11 cellular contexts compared by ENCODE assay signal in genomic region chr2:43157506-43158232, GRCh38.
DNase-seq lines count a peak whose midpoint lies in the region; ATAC-seq, FAIRE-seq and TF ChIP-seq lines count a peak whose summit lies in the region.
"Had no signal": no experiment of that assay in that cellular context is flagged by ENCODE, and none has a peak within 500 bp of the region (broad histone marks: within the 10 kb centered on the region; RNA-seq: fewer than 3 reads in every experiment).

No MANE protein-coding gene starts in this region.

- H3F3A ChIP-seq in PC-3 (ENCODE audit: low read length, unreplicated experiment), result no peaks in the 10 kb centered on the region

- 86 to 90% methylated on average over 14 of the region's 14 CpGs for WGBS in pancreas, 2 donors

- no peak for FAIRE-seq in pancreas (lab: Jason Lieb, UNC)
- no peak for FAIRE-seq in D721Med (lab: Jason Lieb, UNC)
- FAIRE-seq: islet of Langerhans had no signal

- ATAC-seq in PC-3 (no peak), pancreas (no peak), sciatic nerve (no peak)

- no peaks in the 10 kb centered on the region for H3K79me2 ChIP-seq in PC-3 (ENCODE audit: low read length)

- H3K27me3 Mint-ChIP-seq in CD4-positive, alpha-beta memory T cell, result no peaks in the 10 kb centered on the region

- no peaks in the 10 kb centered on the region for H3K9me3 Mint-ChIP-seq in CD4-positive, alpha-beta memory T cell

- CTCF ChIA-PET in CD4-positive, alpha-beta memory T cell (lab: Charles Lee; ENCODE audit: partially characterized antibody), result interaction anchor here (0.9 to 1.6 kb wide), 8 partner anchors 11 to 71 kb away, joined by 3 to 10 read pairs (median 4); no protein-coding TSS in a partner anchor
- CTCF ChIA-PET in PC-3 (lab: Charles Lee), result interaction anchor here (1.1 kb wide), 1 partner anchor 62 kb away, joined by 3 read pairs; no protein-coding TSS in a partner anchor

- H3K27me3 ChIP-seq in CD4-positive, alpha-beta memory T cell (ENCODE audit: insufficient read depth, low read length), result no peaks in the 10 kb centered on the region
- H3K27me3 ChIP-seq in PC-3 (ENCODE audit: low read length) (no peaks in the 10 kb centered on the region), pancreas (no peaks in the 10 kb centered on the region)

- H3K4me1 ChIP-seq in CD4-positive, alpha-beta memory T cell (ENCODE audit: insufficient read depth, low read length), result peaks cover 76% of the 10 kb centered on the region
- peaks cover 33% of the 10 kb centered on the region for H3K4me1 ChIP-seq in PC-3 (ENCODE audit: insufficient read depth, low read length)
- peaks cover 34 to 53% (median 41%) of the 10 kb centered on the region in 3 donors for H3K4me1 ChIP-seq in pancreas

- H3K4me3 Mint-ChIP-seq in CD4-positive, alpha-beta memory T cell, result peak overlapping the region in 4 of 8 donors; percentile 76 to 87 (median 84)

- no peaks in the 10 kb centered on the region for H3K9me2 ChIP-seq in PC-3 (replicated peaks; ENCODE audit: low read length)

- H4K20me1 ChIP-seq in PC-3 (ENCODE audit: low read length), result no peaks in the 10 kb centered on the region

- peak overlapping the region; percentile 97 to 99 (median 99) for H3K27ac Mint-ChIP-seq in CD4-positive, alpha-beta memory T cell

- peak overlapping the region; percentile 84 for H3K27ac ChIP-seq in CD4-positive, alpha-beta memory T cell (ENCODE audit: low read depth, low read length)
- peak overlapping the region; percentile 10; the same call in 1 of the 2 replicates for H3K27ac ChIP-seq in PC-3 (ENCODE audit: low read length)
- peak overlapping the region; percentile 32 to 89 (median 83) for H3K27ac ChIP-seq in pancreas
- H3K27ac ChIP-seq: VCaP had no signal

- H3K36me3 ChIP-seq in CD4-positive, alpha-beta memory T cell (ENCODE audit: insufficient read depth, low read length), result no peaks in the 10 kb centered on the region
- no peaks in the 10 kb centered on the region for H3K36me3 ChIP-seq in PC-3 (ENCODE audit: low read depth, low read length)
- no peaks in the 10 kb centered on the region for H3K36me3 ChIP-seq in pancreas

- DNase-seq in CD4-positive, alpha-beta memory T cell, result no peak
- no peak for DNase-seq in PC-3
- DNase-seq in epithelial cell of esophagus (ENCODE audit: low read depth), result peak; percentile 83
- DNase-seq in pancreas, result no peak
- DNase-seq in sciatic nerve (ENCODE audit: low spot score), result no peak
- no peak for DNase-seq in D721Med (ENCODE audit: insufficient read length, low spot score)
- no peak for DNase-seq in NCI-H1417 treated with DMSO at 0.1 percent for 48 hours (lab: John Stamatoyannopoulos, UW)
- no peak for DNase-seq in NCI-H524 (lab: John Stamatoyannopoulos, UW)
- DNase-seq: NCI-H446 treated with DMSO at 0.1 percent for 48 hours had no signal

- peaks cover 44 to 92% (median 65%) of the 10 kb centered on the region in 4 donors for H3K4me1 Mint-ChIP-seq in CD4-positive, alpha-beta memory T cell

- H3K4me2 ChIP-seq in PC-3 (ENCODE audit: low read length), result peak overlapping the region; percentile 69; the same call in 1 of the 2 replicates

- TF ChIP-seq CTCF in PC-3 (conservative IDR thresholded peaks at IDR 0.05; ENCODE audit: low read depth, low read length) (no peak), epithelial cell of esophagus (IDR thresholded peaks at IDR 0.05; ENCODE audit: insufficient read depth, low read depth, low read length, missing control alignments) (no peak), pancreas (IDR thresholded peaks at IDR 0.05) (no peak), D721Med (IDR thresholded peaks at IDR 0.05; ENCODE audit: insufficient read depth, missing control alignments) (no peak)

- no peak overlapping the region for H3K9ac ChIP-seq in PC-3 (ENCODE audit: low read length)

- H3K4me3 ChIP-seq in CD4-positive, alpha-beta memory T cell (ENCODE audit: low read length in 2 of 2), result no peak overlapping the region
- H3K4me3 ChIP-seq in PC-3 (ENCODE audit: low read length) (no peak overlapping the region), epithelial cell of esophagus (ENCODE audit: low read length) (no peak overlapping the region), pancreas (no peak overlapping the region)

- no peak overlapping the region for H2AFZ ChIP-seq in PC-3 (ENCODE audit: low read length)

- no TSS peak for BruUV-seq in PC-3 (replicated peaks; lab: Mats Ljungman, UMichigan)

- H3K9me3 ChIP-seq in CD4-positive, alpha-beta memory T cell (ENCODE audit: control insufficient read depth in 1 of 2, low read length in 2 of 2), result no peaks in the 10 kb centered on the region
- no peaks in the 10 kb centered on the region for H3K9me3 ChIP-seq in PC-3 (ENCODE audit: low read length)
- H3K9me3 ChIP-seq in pancreas, result no peaks in the 10 kb centered on the region

- peaks cover 0 to 4% of the 10 kb centered on the region in 2 donors for H3K36me3 Mint-ChIP-seq in CD4-positive, alpha-beta memory T cell

- intact Hi-C loops in CD4-positive, alpha-beta memory T cell (cut with micrococcal nuclease), result loop anchor here (1.0 kb wide), 3 partner anchors 13 to 38 kb away; no protein-coding TSS in a partner anchor
- intact Hi-C loops in PC-3 (cut with micrococcal nuclease), result loop anchor here (2.0 kb wide), 1 partner anchor 69 kb away; the partner anchor contains the start of gene ZFP36L2
- intact Hi-C loops in pancreas (cut with DNase I), result no loop called here
- intact Hi-C loops in sciatic nerve (cut with DNase I), result no loop called here

- POLR2A ChIA-PET in CD4-positive, alpha-beta memory T cell (lab: Charles Lee; ENCODE audit: partially characterized antibody), result interaction anchor here (0.8 to 65.0 kb wide), 8 partner anchors 9 to 51 kb away, joined by 3 to 6960 read pairs (median 8); partner anchors contain the start of gene ZFP36L2
- POLR2A ChIA-PET in PC-3 (lab: Charles Lee; ENCODE audit: unreplicated experiment), result no interaction called here

Comparison
In these comparisons a context has a peak if more than half of its experiments do, and no peak if none do; other contexts are left out.
1. H3K27ac ChIP-seq: peak in every context shown above with its lines; median percentile 84 in CD4-positive, alpha-beta memory T cell; 83 in pancreas; 10 in PC-3.
2. intact Hi-C loops: an anchor here in CD4-positive, alpha-beta memory T cell (1.0 kb wide) and PC-3 (2.0 kb wide); none called in pancreas and sciatic nerve.